Comparison of ENCODE assay signal across 1 cellular context in genomic region chr4:66855956-66856355, GRCh38.
TF ChIP-seq lines count a peak whose summit lies in the region.

No MANE protein-coding gene starts in this region.

TF ChIP-seq in GM23338, 12 proteins besides CTCF, POLR2A, EP300 and RAD21 (continued from another document):
- TF ChIP-seq REST (IDR thresholded peaks at IDR 0.05; ENCODE audit: unreplicated experiment) (no peak), EZH2 (IDR thresholded peaks at IDR 0.05; ENCODE audit: low read depth, unreplicated experiment) (no peak), ZNF114 (CRISPR knock-in tag; IDR thresholded peaks at IDR 0.05) (no peak), STAT1 (IDR thresholded peaks at IDR 0.05; ENCODE audit: unreplicated experiment) (no peak)
- TF ChIP-seq, protein P1, sequence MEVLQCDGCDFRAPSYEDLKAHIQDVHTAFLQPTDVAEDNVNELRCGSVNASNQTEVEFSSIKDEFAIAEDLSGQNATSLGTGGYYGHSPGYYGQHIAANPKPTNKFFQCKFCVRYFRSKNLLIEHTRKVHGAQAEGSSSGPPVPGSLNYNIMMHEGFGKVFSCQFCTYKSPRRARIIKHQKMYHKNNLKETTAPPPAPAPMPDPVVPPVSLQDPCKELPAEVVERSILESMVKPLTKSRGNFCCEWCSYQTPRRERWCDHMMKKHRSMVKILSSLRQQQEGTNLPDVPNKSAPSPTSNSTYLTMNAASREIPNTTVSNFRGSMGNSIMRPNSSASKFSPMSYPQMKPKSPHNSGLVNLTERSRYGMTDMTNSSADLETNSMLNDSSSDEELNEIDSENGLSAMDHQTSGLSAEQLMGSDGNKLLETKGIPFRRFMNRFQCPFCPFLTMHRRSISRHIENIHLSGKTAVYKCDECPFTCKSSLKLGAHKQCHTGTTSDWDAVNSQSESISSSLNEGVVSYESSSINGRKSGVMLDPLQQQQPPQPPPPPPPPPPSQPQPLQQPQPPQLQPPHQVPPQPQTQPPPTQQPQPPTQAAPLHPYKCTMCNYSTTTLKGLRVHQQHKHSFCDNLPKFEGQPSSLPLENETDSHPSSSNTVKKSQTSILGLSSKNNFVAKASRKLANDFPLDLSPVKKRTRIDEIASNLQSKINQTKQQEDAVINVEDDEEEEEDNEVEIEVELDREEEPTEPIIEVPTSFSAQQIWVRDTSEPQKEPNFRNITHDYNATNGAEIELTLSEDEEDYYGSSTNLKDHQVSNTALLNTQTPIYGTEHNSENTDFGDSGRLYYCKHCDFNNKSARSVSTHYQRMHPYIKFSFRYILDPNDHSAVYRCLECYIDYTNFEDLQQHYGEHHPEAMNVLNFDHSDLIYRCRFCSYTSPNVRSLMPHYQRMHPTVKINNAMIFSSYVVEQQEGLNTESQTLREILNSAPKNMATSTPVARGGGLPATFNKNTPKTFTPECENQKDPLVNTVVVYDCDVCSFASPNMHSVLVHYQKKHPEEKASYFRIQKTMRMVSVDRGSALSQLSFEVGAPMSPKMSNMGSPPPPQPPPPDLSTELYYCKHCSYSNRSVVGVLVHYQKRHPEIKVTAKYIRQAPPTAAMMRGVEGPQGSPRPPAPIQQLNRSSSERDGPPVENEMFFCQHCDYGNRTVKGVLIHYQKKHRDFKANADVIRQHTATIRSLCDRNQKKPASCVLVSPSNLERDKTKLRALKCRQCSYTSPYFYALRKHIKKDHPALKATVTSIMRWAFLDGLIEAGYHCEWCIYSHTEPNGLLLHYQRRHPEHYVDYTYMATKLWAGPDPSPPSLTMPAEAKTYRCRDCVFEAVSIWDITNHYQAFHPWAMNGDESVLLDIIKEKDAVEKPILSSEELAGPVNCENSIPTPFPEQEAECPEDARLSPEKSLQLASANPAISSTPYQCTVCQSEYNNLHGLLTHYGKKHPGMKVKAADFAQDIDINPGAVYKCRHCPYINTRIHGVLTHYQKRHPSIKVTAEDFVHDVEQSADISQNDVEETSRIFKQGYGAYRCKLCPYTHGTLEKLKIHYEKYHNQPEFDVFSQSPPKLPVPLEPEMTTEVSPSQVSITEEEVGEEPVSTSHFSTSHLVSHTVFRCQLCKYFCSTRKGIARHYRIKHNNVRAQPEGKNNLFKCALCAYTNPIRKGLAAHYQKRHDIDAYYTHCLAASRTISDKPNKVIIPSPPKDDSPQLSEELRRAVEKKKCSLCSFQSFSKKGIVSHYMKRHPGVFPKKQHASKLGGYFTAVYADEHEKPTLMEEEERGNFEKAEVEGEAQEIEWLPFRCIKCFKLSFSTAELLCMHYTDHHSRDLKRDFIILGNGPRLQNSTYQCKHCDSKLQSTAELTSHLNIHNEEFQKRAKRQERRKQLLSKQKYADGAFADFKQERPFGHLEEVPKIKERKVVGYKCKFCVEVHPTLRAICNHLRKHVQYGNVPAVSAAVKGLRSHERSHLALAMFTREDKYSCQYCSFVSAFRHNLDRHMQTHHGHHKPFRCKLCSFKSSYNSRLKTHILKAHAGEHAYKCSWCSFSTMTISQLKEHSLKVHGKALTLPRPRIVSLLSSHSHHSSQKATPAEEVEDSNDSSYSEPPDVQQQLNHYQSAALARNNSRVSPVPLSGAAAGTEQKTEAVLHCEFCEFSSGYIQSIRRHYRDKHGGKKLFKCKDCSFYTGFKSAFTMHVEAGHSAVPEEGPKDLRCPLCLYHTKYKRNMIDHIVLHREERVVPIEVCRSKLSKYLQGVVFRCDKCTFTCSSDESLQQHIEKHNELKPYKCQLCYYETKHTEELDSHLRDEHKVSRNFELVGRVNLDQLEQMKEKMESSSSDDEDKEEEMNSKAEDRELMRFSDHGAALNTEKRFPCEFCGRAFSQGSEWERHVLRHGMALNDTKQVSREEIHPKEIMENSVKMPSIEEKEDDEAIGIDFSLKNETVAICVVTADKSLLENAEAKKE (CRISPR knock-in tag; IDR thresholded peaks at IDR 0.05): no peak
